Comparison of ENCODE assay signal across 12 cellular contexts in the genomic region with DNA sequence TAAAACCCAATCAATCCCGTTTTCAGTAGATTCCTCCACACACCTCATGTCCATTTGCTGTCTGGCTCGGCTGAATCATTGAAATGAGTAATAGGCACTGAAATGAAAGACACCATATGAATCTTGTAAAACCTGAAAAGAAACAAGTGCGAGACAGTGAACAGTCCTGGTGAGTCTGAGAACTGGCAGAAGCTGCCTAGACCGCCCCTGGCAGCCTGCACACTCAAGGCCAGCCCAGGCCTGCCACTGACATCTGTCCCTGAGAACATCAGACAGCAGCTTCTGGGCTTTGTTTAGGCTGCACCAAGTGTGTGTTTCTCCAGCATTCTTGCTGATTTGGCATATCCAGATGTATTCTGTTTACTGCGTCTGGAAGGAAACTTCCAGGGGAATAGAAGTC. TPM values are rescaled to one million over a fixed set of nuclear protein-coding genes. Genes with fewer than 3 reads are reported as not detected.
A peak's percentile ranks its signal among the peaks of the same experiment; 100 is the strongest.
DNase-seq lines count a peak whose midpoint lies in the region; ATAC-seq, FAIRE-seq and TF ChIP-seq lines count a peak whose summit lies in the region.
"Had no signal": no experiment of that assay in that cellular context is flagged by ENCODE, and none has a peak within 500 bp of the region (broad histone marks: within the 10 kb centered on the region; RNA-seq: fewer than 3 reads in every experiment).

No MANE protein-coding gene starts in this region.

- peak overlapping the region; percentile 22 for H3K27ac Mint-ChIP-seq in chondrocyte (ENCODE audit: unreplicated experiment)
- H3K27ac Mint-ChIP-seq in mesothelial cell of epicardium = peak overlapping the region; percentile 80

- H3K9me3 Mint-ChIP-seq in chondrocyte (ENCODE audit: low read depth) = no peaks in the 10 kb centered on the region
- no peaks in the 10 kb centered on the region for H3K9me3 Mint-ChIP-seq in mesothelial cell of epicardium

- TF ChIP-seq CTCF in A549 (IDR thresholded peaks at IDR 0.05) (no peak), chondrocyte (IDR thresholded peaks at IDR 0.05) (no peak), mesothelial cell of epicardium (IDR thresholded peaks at IDR 0.05; ENCODE audit: unreplicated experiment) (no peak)

- peaks cover 41% of the 10 kb centered on the region for H3K4me1 Mint-ChIP-seq in chondrocyte (ENCODE audit: low read depth)
- H3K4me1 Mint-ChIP-seq in mesothelial cell of epicardium = peaks cover 35% of the 10 kb centered on the region

- no peak overlapping the region for H3K4me3 ChIP-seq in A549
- H3K4me3 ChIP-seq: BLaER1 treated with 17β-estradiol and CSF1 and Interleukin-3, amounts not matched to agents 10 nM and 100 nM; Peyer's patch had no signal

- H3K36me3 Mint-ChIP-seq in chondrocyte (ENCODE audit: low read depth) = peaks cover 6% of the 10 kb centered on the region
- H3K36me3 Mint-ChIP-seq in mesothelial cell of epicardium = no peaks in the 10 kb centered on the region

- peak in 1 of 2 experiments; percentile 30 for DNase-seq in A549 (ENCODE audit: low read depth in 1 of 2, low spot score in 1 of 2)
- peak; percentile 86 for DNase-seq in NCI-H1105 (lab: John Stamatoyannopoulos, UW)
- no peak for DNase-seq in chondrocyte (ENCODE audit: low spot score)
- no peak for DNase-seq in mesothelial cell of epicardium (ENCODE audit: low spot score in 2 of 2, unreplicated experiment in 2 of 2)
- no peak for DNase-seq in stimulated activated naive CD4-positive, alpha-beta T cell treated with Interleukin-2 at 50 U/mL for 16 hours (lab: John Stamatoyannopoulos, UW)
- no peak for DNase-seq in HT-29 (ENCODE audit: low spot score)
- DNase-seq: Peyer's patch had no signal

- H3K4me3 Mint-ChIP-seq in chondrocyte (ENCODE audit: unreplicated experiment) (no peak overlapping the region), mesothelial cell of epicardium (no peak overlapping the region)

- POLR2A ChIA-PET in A549 (lab: Yijun Ruan, JAX) = no interaction called here

- ATAC-seq in A549 (peak; percentile 64 to 68; a peak in 5 of 6 replicates), HG02938 (IDR thresholded peaks at IDR 0.05; ENCODE audit: unreplicated experiment) (no peak), GM19035 (IDR thresholded peaks at IDR 0.05; ENCODE audit: unreplicated experiment) (no peak)

- TF ChIP-seq RAD21 in A549 (conservative IDR thresholded peaks at IDR 0.05 in 1 of 2, IDR thresholded peaks at IDR 0.05 in 1 of 2) = no peak

- no peak overlapping the region; a peak in 1 of 6 replicates for H3K27ac ChIP-seq in A549
- H3K27ac ChIP-seq: BLaER1 treated with 17β-estradiol and CSF1 and Interleukin-3, amounts not matched to agents 10 nM and 100 nM; Peyer's patch had no signal

- no peak for TF ChIP-seq EP300 in A549 (IDR thresholded peaks at IDR 0.05)

- 42% methylated on average over 5 of the region's 5 CpGs for WGBS in A549 (ENCODE audit: missing lambda C conversion rate)

- CTCF ChIA-PET in A549 (lab: Yijun Ruan, JAX) = no interaction called here

- FAIRE-seq in A549 (lab: Jason Lieb, UNC) = no peak
- FAIRE-seq: endothelial cell of umbilical vein, GM18507 had no signal

- H3K27me3 Mint-ChIP-seq in chondrocyte (ENCODE audit: low read depth) (no peaks in the 10 kb centered on the region), mesothelial cell of epicardium (ENCODE audit: low read depth) (no peaks in the 10 kb centered on the region)

- TF ChIP-seq POLR2A in A549 (IDR thresholded peaks at IDR 0.05; ENCODE audit: low read length) = no peak

- no peaks in the 10 kb centered on the region for H3K9me3 ChIP-seq in A549
- H3K9me3 ChIP-seq: BLaER1 treated with 17β-estradiol and CSF1 and Interleukin-3, amounts not matched to agents 10 nM and 100 nM; Peyer's patch had no signal

- no peak overlapping the region for H3K4me2 ChIP-seq in A549
- H3K4me2 ChIP-seq: BLaER1 treated with 17β-estradiol and CSF1 and Interleukin-3, amounts not matched to agents 10 nM and 100 nM had no signal

- peaks cover 3% of the 10 kb centered on the region; the same call in 1 of the 3 replicates for H3K4me1 ChIP-seq in A549
- H3K4me1 ChIP-seq: Peyer's patch had no signal

TF ChIP-seq in A549, 52 proteins besides CTCF, POLR2A, EP300 and RAD21:
- peak; percentile 56 for TF ChIP-seq MAFK (IDR thresholded peaks at IDR 0.05; ENCODE audit: partially characterized antibody)
- TF ChIP-seq, protein P1, sequence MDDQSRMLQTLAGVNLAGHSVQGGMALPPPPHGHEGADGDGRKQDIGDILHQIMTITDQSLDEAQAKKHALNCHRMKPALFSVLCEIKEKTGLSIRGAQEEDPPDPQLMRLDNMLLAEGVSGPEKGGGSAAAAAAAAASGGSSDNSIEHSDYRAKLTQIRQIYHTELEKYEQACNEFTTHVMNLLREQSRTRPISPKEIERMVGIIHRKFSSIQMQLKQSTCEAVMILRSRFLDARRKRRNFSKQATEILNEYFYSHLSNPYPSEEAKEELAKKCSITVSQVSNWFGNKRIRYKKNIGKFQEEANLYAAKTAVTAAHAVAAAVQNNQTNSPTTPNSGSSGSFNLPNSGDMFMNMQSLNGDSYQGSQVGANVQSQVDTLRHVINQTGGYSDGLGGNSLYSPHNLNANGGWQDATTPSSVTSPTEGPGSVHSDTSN (IDR thresholded peaks at IDR 0.05) = no peak

RNA-seq across cellular contexts. Expression of a gene that starts 44.8 kb away (rescaled TPM):
- polyA plus RNA-seq in A549 (2011; rRNA removed) (8.1 and 8.3 TPM in 2 replicates), A549 (2017; fragmentation: RNase III; extraction: RNeasy Plus Mini Kit Qiagen cat#74134 plus additional on column Dnase treatment) (8.0 to 8.8 TPM (median 8.6 TPM) in 3 replicates)
- polyA plus RNA-seq in A549 (2012; cell fraction: cytosol; rRNA removed) = 3.3 and 4.0 TPM in 2 replicates
- polyA plus RNA-seq in A549 (2012; cell fraction: nucleus; rRNA removed) = 2.9 and 3.1 TPM in 2 replicates
- polyA minus RNA-seq in A549 (2011; rRNA and poly(A)+ RNA removed) = 7.4 and 7.6 TPM in 2 replicates
- total RNA-seq in chondrocyte (48.0 to 71.1 TPM (median 67.9 TPM) in 3 replicates), mesothelial cell of epicardium (7.2 to 7.6 TPM (median 7.2 TPM) in 3 replicates)
- total RNA-seq in HT-29 (2014; rRNA removed; shearing (Covaris generic)) = 33.7 and 37.0 TPM in 2 replicates

Comparison
In these comparisons a context has a peak if more than half of its experiments do, and no peak if none do; other contexts are left out.
1. ATAC-seq: peak in A549 (2 of 2); none in HG02938 (single experiment) and GM19035 (single experiment).